Comparison of ENCODE assay signal across 10 cellular contexts in genomic region chr20:34377072-34377847, GRCh38. TPM values are rescaled to one million over a fixed set of nuclear protein-coding genes. Genes with fewer than 3 reads are reported as not detected.
DNase-seq lines count a peak whose midpoint lies in the region; ATAC-seq and TF ChIP-seq lines count a peak whose summit lies in the region.
"Had no signal": no experiment of that assay in that cellular context is flagged by ENCODE, and none has a peak within 500 bp of the region (broad histone marks: within the 10 kb centered on the region; RNA-seq: fewer than 3 reads in every experiment).

No MANE protein-coding gene starts in this region.

- H3K9me3 ChIP-seq in tibial nerve, result no peaks in the 10 kb centered on the region
- H3K9me3 ChIP-seq in MM.1S (replicated peaks; ENCODE audit: insufficient read depth, low read length), result no peaks in the 10 kb centered on the region

- no peaks in the 10 kb centered on the region for H3K27me3 Mint-ChIP-seq in memory B cell

- H3K27me3 ChIP-seq in tibial nerve, result no peaks in the 10 kb centered on the region
- no peaks in the 10 kb centered on the region for H3K27me3 ChIP-seq in MM.1S (replicated peaks; ENCODE audit: insufficient read depth, low read length)

- H4K20me1 ChIP-seq in MM.1S (ENCODE audit: insufficient read depth, low read length), result peaks cover 3% of the 10 kb centered on the region; the same call in 1 of the 2 replicates

- no peak for TF ChIP-seq EP300 in tibial nerve (IDR thresholded peaks at IDR 0.05)

- ATAC-seq in GM18502 (IDR thresholded peaks at IDR 0.05; ENCODE audit: poor library complexity, unreplicated experiment) (peak; percentile 76), GM21360 (IDR thresholded peaks at IDR 0.05; ENCODE audit: unreplicated experiment) (peak; percentile 63), HG03196 (IDR thresholded peaks at IDR 0.05; ENCODE audit: unreplicated experiment) (peak; percentile 79), memory B cell (ENCODE audit: low read depth) (peak; percentile 24)

- no peak overlapping the region for H3K9ac ChIP-seq in MM.1S (ENCODE audit: low read length)

- H3K4me1 ChIP-seq in tibial nerve (peaks cover 0 to 26% (median 12%) of the 10 kb centered on the region in 4 donors), MM.1S (ENCODE audit: low read length) (peaks cover 7% of the 10 kb centered on the region)

- H3K36me3 ChIP-seq in tibial nerve, result peaks cover 0 to 31% (median 0%) of the 10 kb centered on the region in 3 donors
- peaks cover 3% of the 10 kb centered on the region for H3K36me3 ChIP-seq in MM.1S (replicated peaks; ENCODE audit: insufficient read depth, low read length)

- H3K4me3 Mint-ChIP-seq in memory B cell, result no peak overlapping the region

- H3K4me3 ChIP-seq in tibial nerve (no peak overlapping the region), MM.1S (ENCODE audit: low read length) (no peak overlapping the region)

- peaks cover 12% of the 10 kb centered on the region for H3K4me1 Mint-ChIP-seq in memory B cell

- H3K4me2 ChIP-seq in MM.1S (ENCODE audit: low read depth, low read length), result no peak overlapping the region

- H3K9me3 Mint-ChIP-seq in memory B cell, result no peaks in the 10 kb centered on the region

- no peaks in the 10 kb centered on the region for H3F3A ChIP-seq in MM.1S (ENCODE audit: insufficient read depth, low read length)

- peaks cover 97% of the 10 kb centered on the region for H3K79me2 ChIP-seq in MM.1S (ENCODE audit: low read length)

- peak overlapping the region; percentile 79 for H3K27ac Mint-ChIP-seq in memory B cell

- WGBS in tibial nerve, 2 donors, result 91 to 92% methylated on average over 16 of the region's 16 CpGs

- TF ChIP-seq CTCF in tibial nerve (IDR thresholded peaks at IDR 0.05) (no peak), MM.1S (IDR thresholded peaks at IDR 0.05; ENCODE audit: low read length) (no peak)

- H2AFZ ChIP-seq in MM.1S (ENCODE audit: low read length), result no peak overlapping the region

- no peaks in the 10 kb centered on the region for H3K9me2 ChIP-seq in MM.1S (replicated peaks; ENCODE audit: insufficient read depth, low read length)

- no peak for TF ChIP-seq POLR2A in tibial nerve (IDR thresholded peaks at IDR 0.05)

- peaks cover 4% of the 10 kb centered on the region for H3K36me3 Mint-ChIP-seq in memory B cell

- DNase-seq in memory B cell (ENCODE audit: low spot score in 2 of 2) (no peak), tibial nerve (ENCODE audit: low spot score in 2 of 2) (no peak), mesenteric fat pad (ENCODE audit: low spot score) (no peak), MM.1S (no peak), NCI-H1417 treated with DMSO at 0.1 percent for 48 hours (lab: John Stamatoyannopoulos, UW) (no peak)
- DNase-seq: NCI-H146; stimulated activated CD8-positive, alpha-beta memory T cell treated with anti-CD3 and anti-CD28 coated beads, Interleukin-4, amount 100 ng/mL, for 48 hours had no signal

- H3K27ac ChIP-seq in tibial nerve (no peak overlapping the region), MM.1S (ENCODE audit: low read length) (no peak overlapping the region)

RNA-seq across cellular contexts. Expression of gene ITCH, which starts 14.2 kb away (rescaled TPM):
- 10 to 100 TPM; 48.4 to 85.4 (median 62.8) TPM for total RNA-seq in tibial nerve
- 68.2 TPM for total RNA-seq in mesenteric fat pad

Comparison
In these comparisons a context has a peak if more than half of its experiments do, and no peak if none do; other contexts are left out.
1. ATAC-seq: peak in every context shown above with its lines; median percentile 79 in HG03196; 76 in GM18502; 63 in GM21360; 24 in memory B cell.